In genomic region chr4:109701566-109702399, GRCh38 we compare ENCODE assay signal across 8 cellular contexts. TPM values are rescaled to one million over a fixed set of nuclear protein-coding genes. Genes with fewer than 3 reads are reported as not detected.
DNase-seq lines count a peak whose midpoint lies in the region; ATAC-seq, FAIRE-seq and TF ChIP-seq lines count a peak whose summit lies in the region.

No MANE protein-coding gene starts in this region.

- H3K4me3 ChIP-seq in GM12864 (ENCODE audit: low read depth, low read length) (peak overlapping the region; percentile 87), bronchial epithelial cell (ENCODE audit: low read depth, low read length) (peak overlapping the region; percentile 79)

- peaks cover 41% of the 10 kb centered on the region for H3K4me1 Mint-ChIP-seq in mesothelial cell of epicardium

- no peak for DNase-seq in GM12864 (ENCODE audit: low read depth)
- DNase-seq in bronchial epithelial cell (ENCODE audit: low read depth), result peak; percentile 12
- DNase-seq in mesothelial cell of epicardium (ENCODE audit: low spot score in 2 of 2, unreplicated experiment in 2 of 2), result no peak
- no peak for DNase-seq in caudate nucleus (lab: John Stamatoyannopoulos, UW)
- DNase-seq in cerebellum (ENCODE audit: low spot score), result no peak
- DNase-seq in SIG-M5 treated with dmso at 0.1 percent for 504 hours (lab: John Stamatoyannopoulos, UW; ENCODE audit: unreplicated experiment), result no peak

- peak overlapping the region; percentile 96 for H3K27ac Mint-ChIP-seq in mesothelial cell of epicardium

- no peaks in the 10 kb centered on the region for H3K27me3 ChIP-seq in bronchial epithelial cell (ENCODE audit: control insufficient read depth, insufficient read depth, low read length)

- H3K36me3 ChIP-seq in KOPT-K1 (ENCODE audit: insufficient read depth, low read length) (peaks cover 21% of the 10 kb centered on the region), bronchial epithelial cell (ENCODE audit: control insufficient read depth, insufficient read depth, low read length) (no peaks in the 10 kb centered on the region)

- no peaks in the 10 kb centered on the region for H3K9me3 Mint-ChIP-seq in mesothelial cell of epicardium

- no peak for TF ChIP-seq CTCF in GM12864 (IDR thresholded peaks at IDR 0.05; ENCODE audit: low read depth, low read length, missing control alignments)
- TF ChIP-seq CTCF in bronchial epithelial cell (IDR thresholded peaks at IDR 0.05; ENCODE audit: insufficient read depth, low read length, severe bottlenecking), result no peak
- TF ChIP-seq CTCF in mesothelial cell of epicardium (IDR thresholded peaks at IDR 0.05; ENCODE audit: unreplicated experiment), result no peak

- H3K9me3 ChIP-seq in KOPT-K1 (ENCODE audit: insufficient read depth, low read length, poor library complexity, severe bottlenecking), result no peaks in the 10 kb centered on the region

- H3K36me3 Mint-ChIP-seq in mesothelial cell of epicardium, result peaks cover 20% of the 10 kb centered on the region

- peak overlapping the region; percentile 94 for H3K4me3 Mint-ChIP-seq in mesothelial cell of epicardium

- no peak for FAIRE-seq in bronchial epithelial cell (lab: Jason Lieb, UNC)

- H3K27ac ChIP-seq in KOPT-K1 (ENCODE audit: low read depth, low read length, poor library complexity, severe bottlenecking) (peak overlapping the region; percentile 72), caudate nucleus (ENCODE audit: low read depth, low read length) (no peak overlapping the region)

- ATAC-seq in HG03520 (IDR thresholded peaks at IDR 0.05; ENCODE audit: unreplicated experiment), result no peak

- no peaks in the 10 kb centered on the region for H3K27me3 Mint-ChIP-seq in mesothelial cell of epicardium (ENCODE audit: low read depth)

RNA-seq across cellular contexts. Expression of gene CASP6, which starts 1.5 kb away (rescaled TPM):
- total RNA-seq in bronchial epithelial cell, result 27.7 and 54.0 TPM in 2 replicates
- 36.7 to 38.2 TPM (median 37.3 TPM) in 3 replicates for total RNA-seq in mesothelial cell of epicardium
- 15.4 TPM for total RNA-seq in cerebellum

RNA-seq across cellular contexts. Expression of gene PLA2G12A, which starts 28.1 kb away (rescaled TPM):
- total RNA-seq in bronchial epithelial cell (52.1 and 54.0 TPM in 2 replicates), mesothelial cell of epicardium (49.7 to 53.8 TPM (median 51.0 TPM) in 3 replicates), cerebellum (26.8 TPM)
